Comparison of ENCODE assay signal across 8 cellular contexts in genomic region chr2:219155054-219155644, GRCh38. TPM values are rescaled to one million over a fixed set of nuclear protein-coding genes. Genes with fewer than 3 reads are reported as not detected.
DNase-seq lines count a peak whose midpoint lies in the region; ATAC-seq, FAIRE-seq and TF ChIP-seq lines count a peak whose summit lies in the region.

No MANE protein-coding gene starts in this region.

- CTCF ChIA-PET in A673 (lab: Charles Lee) = interaction anchor here (0.6 to 3.9 kb wide), 15 partner anchors 22 to 304 kb away, joined by 3 to 58 read pairs (median 4); partner anchors contain the start of gene CNPPD1

- peak; percentile 71 for FAIRE-seq in endometrium (lab: Jason Lieb, UNC)

- no peak overlapping the region for H3K27ac ChIP-seq in A673 (ENCODE audit: low read depth, low read length, poor library complexity, severe bottlenecking)

- H3K4me3 ChIP-seq in A673 (ENCODE audit: low read depth, low read length, poor library complexity, severe bottlenecking) = no peak overlapping the region
- H3K4me3 ChIP-seq in GM06990 (replicated peaks; ENCODE audit: low read depth, low read length) = no peak overlapping the region

- peaks cover 4% of the 10 kb centered on the region for H3K4me1 ChIP-seq in A673 (ENCODE audit: insufficient read depth, low read length, poor library complexity, severe bottlenecking)

- intact Hi-C loops in A673 (cut with micrococcal nuclease; ENCODE audit: unreplicated experiment) = loop anchor here (1.0 to 10.0 kb wide), 5 partner anchors 83 to 300 kb away; partner anchors contain the start of gene WNT6

- H3K4me3 Mint-ChIP-seq in mesothelial cell of epicardium = no peak overlapping the region

- DNase-seq in A673 (ENCODE audit: low spot score) (peak; percentile 91), GM06990 (ENCODE audit: extremely low read depth, insufficient read length) (no peak), NCI-H146 (lab: John Stamatoyannopoulos, UW) (peak; percentile 76), SKM-1 treated with dmso at 0.1 percent for 144 hours (lab: John Stamatoyannopoulos, UW; ENCODE audit: unreplicated experiment) (peak; percentile 66), mesothelial cell of epicardium (ENCODE audit: low spot score in 2 of 2, unreplicated experiment in 2 of 2) (no peak)

- H3K27me3 ChIP-seq in A673 (replicated peaks; ENCODE audit: insufficient read depth, low read depth, low read length, poor library complexity) (no peaks in the 10 kb centered on the region), GM06990 (replicated peaks; ENCODE audit: control insufficient read depth, insufficient read depth, low read length) (no peaks in the 10 kb centered on the region)

- H3K27me3 Mint-ChIP-seq in mesothelial cell of epicardium (ENCODE audit: low read depth) = no peaks in the 10 kb centered on the region

- BruUV-seq in A673 (replicated peaks; lab: Mats Ljungman, UMichigan) = no TSS peak

- TF ChIP-seq CTCF in A673 (conservative IDR thresholded peaks at IDR 0.05; ENCODE audit: low read depth, low read length) (peak; percentile 56), GM06990 (IDR thresholded peaks at IDR 0.05; ENCODE audit: insufficient read depth, low read length, poor library complexity, severe bottlenecking) (peak; percentile 52), mesothelial cell of epicardium (IDR thresholded peaks at IDR 0.05; ENCODE audit: unreplicated experiment) (peak; percentile 91)

- H3K9me3 Mint-ChIP-seq in mesothelial cell of epicardium = no peaks in the 10 kb centered on the region

- no peak for ATAC-seq in HG02973 (IDR thresholded peaks at IDR 0.05; ENCODE audit: unreplicated experiment)
- no peak for ATAC-seq in GM21360 (IDR thresholded peaks at IDR 0.05; ENCODE audit: unreplicated experiment)

- peaks cover 5% of the 10 kb centered on the region for H3K36me3 Mint-ChIP-seq in mesothelial cell of epicardium

- POLR2A ChIA-PET in A673 (lab: Charles Lee; ENCODE audit: low non-redundant PET) = interaction anchor here (0.6 kb wide), 1 partner anchor 131 kb away, joined by 3 read pairs; no protein-coding TSS in a partner anchor

- H3K9me3 ChIP-seq in A673 (ENCODE audit: low read depth, low read length, poor library complexity, severe bottlenecking) = no peaks in the 10 kb centered on the region

- H3K27ac Mint-ChIP-seq in mesothelial cell of epicardium = no peak overlapping the region

- H3K36me3 ChIP-seq in A673 (ENCODE audit: insufficient read depth, low read length, poor library complexity, severe bottlenecking) = no peaks in the 10 kb centered on the region
- H3K36me3 ChIP-seq in GM06990 (ENCODE audit: control insufficient read depth, insufficient read depth, low read length) = no peaks in the 10 kb centered on the region; the same call in 1 of the 2 replicates

- H3K4me1 Mint-ChIP-seq in mesothelial cell of epicardium = peaks cover 6% of the 10 kb centered on the region

RNA-seq across cellular contexts. Expression of gene NHEJ1, which starts 5.5 kb away (rescaled TPM):
- 16.6 and 18.0 TPM in 2 replicates for total RNA-seq in A673 (2021)
- 11.0 to 11.7 TPM (median 11.5 TPM) in 3 replicates for total RNA-seq in mesothelial cell of epicardium

RNA-seq across cellular contexts. Expression of gene SLC23A3, which starts 14.7 kb away (rescaled TPM):
- total RNA-seq in A673 (2021) (1.9 and 2.2 TPM in 2 replicates), mesothelial cell of epicardium (1.6 to 2.6 TPM (median 1.7 TPM) in 3 replicates)

RNA-seq across cellular contexts. Expression of gene CNPPD1, which starts 21.6 kb away (rescaled TPM):
- total RNA-seq in A673 (2021) = 38.0 and 40.3 TPM in 2 replicates
- 24.4 to 28.2 TPM (median 27.5 TPM) in 3 replicates for total RNA-seq in mesothelial cell of epicardium

RNA-seq across cellular contexts. Expression of gene RETREG2, which starts 22.9 kb away (rescaled TPM):
- total RNA-seq in A673 (2021) (53.1 and 59.0 TPM in 2 replicates), mesothelial cell of epicardium (70.0 to 75.2 TPM (median 74.2 TPM) in 3 replicates)

RNA-seq across cellular contexts. Expression of gene ZFAND2B, which starts 51.4 kb away (rescaled TPM):
- total RNA-seq in A673 (2021) = 20.0 and 23.7 TPM in 2 replicates
- total RNA-seq in mesothelial cell of epicardium = 27.4 to 29.2 TPM (median 27.8 TPM) in 3 replicates

Comparison
In these comparisons a context has a peak if more than half of its experiments do, and no peak if none do; other contexts are left out.
1. DNase-seq: peak in A673 (single experiment), NCI-H146 (single experiment) and SKM-1 treated with dmso at 0.1 percent for 144 hours (single experiment); none in GM06990 (single experiment) and mesothelial cell of epicardium (0 of 2).
2. Peak in every context shown above with its lines, with median percentiles within 50 percentile points of each other: CTCF ChIP-seq.